In genomic region chr2:12089001-12089400, GRCh38 we compare ENCODE assay signal across 29 cellular contexts.
"Had no signal": no experiment of that assay in that cellular context is flagged by ENCODE, and none has a peak within 500 bp of the region (broad histone marks: within the 10 kb centered on the region; RNA-seq: fewer than 3 reads in every experiment).

No MANE protein-coding gene starts in this region.

- H3K36me3 ChIP-seq: ascending aorta, WERI-Rb-1 had no signal

- H3K4me3 ChIP-seq: ascending aorta, PC-9 had no signal

- H3K9ac ChIP-seq: KMS-11 had no signal

- H3K36me3 Mint-ChIP-seq: activated CD8-positive, alpha-beta memory T cell treated with anti-CD3 and anti-CD28 coated beads, Interleukin-2, amount 10 ng/mL, durations not matched to agents 7 days and 5 days; activated naive CD8-positive, alpha-beta T cell treated with anti-CD3 and anti-CD28 coated beads, Interleukin-2, amount 10 ng/mL, durations not matched to agents 7 days and 5 days had no signal

- H3K27me3 ChIP-seq: ascending aorta had no signal

- H3K9me3 ChIP-seq: ascending aorta had no signal

- H3K4me1 Mint-ChIP-seq: activated CD4-positive, alpha-beta memory T cell treated with anti-CD3 and anti-CD28 coated beads, Interleukin-2, amount 10 ng/mL, durations not matched to agents 7 days and 5 days; activated CD8-positive, alpha-beta memory T cell treated with anti-CD3 and anti-CD28 coated beads, Interleukin-2, amount 10 ng/mL, durations not matched to agents 7 days and 5 days had no signal

- FAIRE-seq: RCC 7860 had no signal

- H3K4me2 ChIP-seq: KMS-11, PC-9 had no signal

- H2AFZ ChIP-seq: PC-9 had no signal

- H3K27me3 Mint-ChIP-seq: activated naive CD4-positive, alpha-beta T cell treated with anti-CD3 and anti-CD28 coated beads, Interleukin-2, amount 50 U/mL, for 24 hours; activated naive CD8-positive, alpha-beta T cell treated with anti-CD3 and anti-CD28 coated beads, Interleukin-2, amount 10 ng/mL, durations not matched to agents 7 days and 5 days had no signal

- H3K27ac Mint-ChIP-seq: activated CD4-positive, alpha-beta memory T cell treated with anti-CD3 and anti-CD28 coated beads, Interleukin-2, amount 10 ng/mL, durations not matched to agents 7 days and 5 days; activated CD8-positive, alpha-beta memory T cell treated with anti-CD3 and anti-CD28 coated beads, Interleukin-2, amount 10 ng/mL, durations not matched to agents 7 days and 5 days; activated naive CD4-positive, alpha-beta T cell treated with anti-CD3 and anti-CD28 coated beads, Interleukin-2, amount 50 U/mL, for 24 hours; activated naive CD8-positive, alpha-beta T cell treated with anti-CD3 and anti-CD28 coated beads, Interleukin-2, amount 10 ng/mL, durations not matched to agents 7 days and 5 days had no signal

- H3K4me1 ChIP-seq: ascending aorta had no signal

- H3K27ac ChIP-seq: ascending aorta, KMS-11, PC-9, RWPE1, WERI-Rb-1 had no signal

- ATAC-seq: activated CD8-positive, alpha-beta memory T cell treated with anti-CD3 and anti-CD28 coated beads, Interleukin-2, amount 10 ng/mL, durations not matched to agents 7 days and 5 days; Right ventricle myocardium inferior had no signal

- H3K4me3 Mint-ChIP-seq: activated CD4-positive, alpha-beta memory T cell treated with anti-CD3 and anti-CD28 coated beads, Interleukin-2, amount 10 ng/mL, durations not matched to agents 7 days and 5 days; activated CD8-positive, alpha-beta memory T cell treated with anti-CD3 and anti-CD28 coated beads, Interleukin-2, amount 10 ng/mL, durations not matched to agents 7 days and 5 days; activated naive CD4-positive, alpha-beta T cell treated with anti-CD3 and anti-CD28 coated beads, Interleukin-2, amount 50 U/mL, for 24 hours; activated naive CD8-positive, alpha-beta T cell treated with anti-CD3 and anti-CD28 coated beads, Interleukin-2, amount 10 ng/mL, durations not matched to agents 7 days and 5 days had no signal

- H3K9me3 Mint-ChIP-seq: activated CD4-positive, alpha-beta memory T cell treated with anti-CD3 and anti-CD28 coated beads, Interleukin-2, amount 10 ng/mL, durations not matched to agents 7 days and 5 days; activated naive CD8-positive, alpha-beta T cell treated with anti-CD3 and anti-CD28 coated beads, Interleukin-2, amount 10 ng/mL, durations not matched to agents 7 days and 5 days had no signal

- DNase-seq: activated CD4-positive, alpha-beta memory T cell treated with anti-CD3 and anti-CD28 coated beads, Interleukin-2, amount 10 ng/mL, durations not matched to agents 7 days and 5 days; activated CD4-positive, alpha-beta T cell treated with anti-CD3 and anti-CD28 coated beads for 1 hour; activated CD4-positive, alpha-beta T cell treated with anti-CD3 and anti-CD28 coated beads for 48 hours; activated CD4-positive, CD25-positive, alpha-beta regulatory T cell; activated CD8-positive, alpha-beta memory T cell treated with anti-CD3 and anti-CD28 coated beads for 24 hours; activated CD8-positive, alpha-beta memory T cell treated with anti-CD3 and anti-CD28 coated beads, Interleukin-2, amount 10 ng/mL, durations not matched to agents 7 days and 5 days; activated CD8-positive, alpha-beta memory T cell treated with anti-CD3 and anti-CD28 coated beads, Interleukin-2, amount 50 U/mL, for 48 hours; activated effector memory CD4-positive, alpha-beta T cell treated with anti-CD3 and anti-CD28 coated beads, Interleukin-2, amount 50 U/mL, for 16 hours; activated naive CD4-positive, alpha-beta T cell treated with Interleukin-2 at 50 U/mL for 16 hours; activated naive CD8-positive, alpha-beta T cell treated with anti-CD3 and anti-CD28 coated beads, Interleukin-2, amount 10 ng/mL, durations not matched to agents 7 days and 5 days; activated T-cell treated with anti-CD3 and anti-CD28 coated beads, Interleukin-2, amount 50 U/mL, for 48 hours; amygdala; NCI-H1105 treated with DMSO at 0.1 percent for 48 hours; NCI-H1436; NCI-H1694; NCI-H1930; NCI-H2081 treated with DMSO at 0.1 percent for 48 hours; NCI-H345; NCI-H524 treated with DMSO at 0.1 percent for 48 hours; PC-9; SW 1271; T1000; WERI-Rb-1 had no signal
